1 cellular context compared by ENCODE assay signal in genomic region chr5:17121776-17122175, GRCh38.
TF ChIP-seq lines count a peak whose summit lies in the region.

No MANE protein-coding gene starts in this region.

TF ChIP-seq in IMR-90, 13 proteins besides CTCF, POLR2A, EP300 and RAD21 (continued from another document):
- TF ChIP-seq SMC3 (IDR thresholded peaks at IDR 0.05; ENCODE audit: low read depth, low read length), result no peak
- no peak for TF ChIP-seq MAZ (IDR thresholded peaks at IDR 0.05; ENCODE audit: borderline replicate concordance, low read depth, low read length)
- no peak for TF ChIP-seq MAFK (IDR thresholded peaks at IDR 0.05; ENCODE audit: low read depth, low read length)
- TF ChIP-seq FOS (IDR thresholded peaks at IDR 0.05; ENCODE audit: low read depth, low read length), result no peak
